1 cellular context compared by ENCODE assay signal in the genomic region with DNA sequence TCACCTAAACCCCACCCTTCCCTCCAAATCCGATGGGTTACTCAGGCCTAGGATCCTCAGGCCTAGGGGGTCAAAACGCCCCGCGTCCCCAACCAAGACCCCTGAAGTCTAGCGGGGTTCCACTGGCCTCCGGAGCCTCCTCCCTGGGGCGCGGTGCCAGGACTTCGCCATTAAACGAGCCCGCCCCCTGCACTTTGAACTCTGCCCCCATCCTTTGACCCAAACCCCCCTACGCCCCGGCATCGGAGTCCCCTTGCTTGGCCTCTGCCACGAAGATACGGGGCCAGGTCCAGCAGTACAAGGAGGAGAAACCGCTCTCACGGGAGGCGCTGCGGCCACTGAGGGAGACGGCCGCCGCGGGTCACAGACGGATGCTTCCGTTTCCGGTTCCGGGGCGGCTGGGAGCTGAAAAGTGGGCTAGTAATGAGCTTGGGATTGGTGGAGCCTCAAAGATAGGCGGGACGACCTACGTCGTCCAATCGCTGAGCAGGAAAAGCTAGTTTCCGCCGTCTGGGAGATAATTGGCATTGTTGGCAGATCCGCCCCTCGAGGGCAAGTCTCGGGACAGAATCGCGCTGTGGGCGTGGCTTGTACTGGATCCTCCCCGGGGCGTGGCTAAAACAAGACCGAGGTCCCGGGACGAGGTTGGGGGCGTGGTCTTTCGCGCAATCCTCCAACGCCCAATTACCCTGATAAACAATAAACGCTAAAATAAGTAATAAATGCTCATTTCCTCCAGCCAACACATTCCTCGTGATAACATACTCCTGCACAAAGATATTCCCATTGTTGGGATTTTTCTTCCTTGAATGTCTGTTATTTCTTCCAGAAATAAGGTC.
TF ChIP-seq lines count a peak whose summit lies in the region.

No MANE protein-coding gene starts in this region.

TF ChIP-seq in liver, 16 proteins besides CTCF, POLR2A, EP300 and RAD21 (continued from another document):
- TF ChIP-seq, protein P1, sequence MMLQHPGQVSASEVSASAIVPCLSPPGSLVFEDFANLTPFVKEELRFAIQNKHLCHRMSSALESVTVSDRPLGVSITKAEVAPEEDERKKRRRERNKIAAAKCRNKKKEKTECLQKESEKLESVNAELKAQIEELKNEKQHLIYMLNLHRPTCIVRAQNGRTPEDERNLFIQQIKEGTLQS (IDR thresholded peaks at IDR 0.05) = no peak
- peak; percentile 78 to 87 for TF ChIP-seq HNF4A (conservative IDR thresholded peaks at IDR 0.05)
- peak; percentile 87 for TF ChIP-seq YY1 (IDR thresholded peaks at IDR 0.05)
- peak; percentile 77 for TF ChIP-seq TAF1 (conservative IDR thresholded peaks at IDR 0.05)
- TF ChIP-seq, protein P2, sequence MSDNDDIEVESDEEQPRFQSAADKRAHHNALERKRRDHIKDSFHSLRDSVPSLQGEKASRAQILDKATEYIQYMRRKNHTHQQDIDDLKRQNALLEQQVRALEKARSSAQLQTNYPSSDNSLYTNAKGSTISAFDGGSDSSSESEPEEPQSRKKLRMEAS (IDR thresholded peaks at IDR 0.05) = peak; percentile 47
- peak; percentile 98 for TF ChIP-seq NR2F2 (IDR thresholded peaks at IDR 0.05)
- peak; percentile 91 for TF ChIP-seq SP1 (IDR thresholded peaks at IDR 0.05)
- no peak for TF ChIP-seq JUND (IDR thresholded peaks at IDR 0.05)
- TF ChIP-seq, protein P3, sequence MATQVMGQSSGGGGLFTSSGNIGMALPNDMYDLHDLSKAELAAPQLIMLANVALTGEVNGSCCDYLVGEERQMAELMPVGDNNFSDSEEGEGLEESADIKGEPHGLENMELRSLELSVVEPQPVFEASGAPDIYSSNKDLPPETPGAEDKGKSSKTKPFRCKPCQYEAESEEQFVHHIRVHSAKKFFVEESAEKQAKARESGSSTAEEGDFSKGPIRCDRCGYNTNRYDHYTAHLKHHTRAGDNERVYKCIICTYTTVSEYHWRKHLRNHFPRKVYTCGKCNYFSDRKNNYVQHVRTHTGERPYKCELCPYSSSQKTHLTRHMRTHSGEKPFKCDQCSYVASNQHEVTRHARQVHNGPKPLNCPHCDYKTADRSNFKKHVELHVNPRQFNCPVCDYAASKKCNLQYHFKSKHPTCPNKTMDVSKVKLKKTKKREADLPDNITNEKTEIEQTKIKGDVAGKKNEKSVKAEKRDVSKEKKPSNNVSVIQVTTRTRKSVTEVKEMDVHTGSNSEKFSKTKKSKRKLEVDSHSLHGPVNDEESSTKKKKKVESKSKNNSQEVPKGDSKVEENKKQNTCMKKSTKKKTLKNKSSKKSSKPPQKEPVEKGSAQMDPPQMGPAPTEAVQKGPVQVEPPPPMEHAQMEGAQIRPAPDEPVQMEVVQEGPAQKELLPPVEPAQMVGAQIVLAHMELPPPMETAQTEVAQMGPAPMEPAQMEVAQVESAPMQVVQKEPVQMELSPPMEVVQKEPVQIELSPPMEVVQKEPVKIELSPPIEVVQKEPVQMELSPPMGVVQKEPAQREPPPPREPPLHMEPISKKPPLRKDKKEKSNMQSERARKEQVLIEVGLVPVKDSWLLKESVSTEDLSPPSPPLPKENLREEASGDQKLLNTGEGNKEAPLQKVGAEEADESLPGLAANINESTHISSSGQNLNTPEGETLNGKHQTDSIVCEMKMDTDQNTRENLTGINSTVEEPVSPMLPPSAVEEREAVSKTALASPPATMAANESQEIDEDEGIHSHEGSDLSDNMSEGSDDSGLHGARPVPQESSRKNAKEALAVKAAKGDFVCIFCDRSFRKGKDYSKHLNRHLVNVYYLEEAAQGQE (IDR thresholded peaks at IDR 0.05) = peak; percentile 66
- TF ChIP-seq EGR1 (IDR thresholded peaks at IDR 0.05; ENCODE audit: low read depth in 2 of 2) = peak in 1 of 2 donors; percentile 8
TF ChIP-seq in liver: peak in this region for 12.
